12 cellular contexts compared by ENCODE assay signal in the genomic region with DNA sequence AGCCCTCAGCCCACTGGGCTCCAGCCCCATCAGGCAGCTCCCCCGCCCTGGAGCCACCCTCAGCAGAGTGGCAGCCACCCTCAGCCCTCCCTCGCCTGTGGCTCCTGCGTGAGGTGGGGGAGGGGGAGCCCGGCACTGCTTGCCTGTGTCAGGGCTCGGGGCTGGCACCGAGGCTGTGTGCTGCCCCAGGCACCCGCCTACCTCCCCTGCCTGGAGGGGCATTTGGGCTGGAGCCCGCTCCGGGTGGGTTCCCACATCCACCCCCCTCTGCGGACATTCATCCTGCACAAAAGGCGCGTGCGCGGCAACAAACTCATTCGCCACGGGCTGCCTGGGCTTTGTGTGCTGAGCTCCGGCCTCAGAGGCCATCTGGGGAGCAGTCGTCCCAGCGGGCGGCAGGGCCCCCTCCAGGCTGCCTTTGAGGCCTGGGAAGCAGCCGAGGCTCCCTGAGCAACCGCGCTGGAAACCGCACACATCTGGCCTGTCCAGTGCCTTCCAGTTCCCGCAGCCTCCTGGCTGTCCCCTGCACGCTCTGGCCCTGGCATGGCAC. TPM values are rescaled to one million over a fixed set of nuclear protein-coding genes. Genes with fewer than 3 reads are reported as not detected.
DNase-seq lines count a peak whose midpoint lies in the region; ATAC-seq lines count a peak whose summit lies in the region.
"Had no signal": no experiment of that assay in that cellular context is flagged by ENCODE, and none has a peak within 500 bp of the region (broad histone marks: within the 10 kb centered on the region; RNA-seq: fewer than 3 reads in every experiment).

No MANE protein-coding gene starts in this region.

- H3K9me3 Mint-ChIP-seq in activated naive CD4-positive, alpha-beta T cell treated with anti-CD3 and anti-CD28 coated beads, Interleukin-2, amount 10 ng/mL, durations not matched to agents 7 days and 5 days = no peaks in the 10 kb centered on the region
- H3K9me3 Mint-ChIP-seq in activated naive CD4-positive, alpha-beta T cell treated with anti-CD3 and anti-CD28 coated beads for 36 hours = no peaks in the 10 kb centered on the region
- H3K9me3 Mint-ChIP-seq: activated B cell treated with CpG ODN at 0.5 μM for 24 hours had no signal

- H3K27me3 ChIP-seq in ectodermal cell (ENCODE audit: control insufficient read depth, insufficient read depth, low read length, poor library complexity, severe bottlenecking) = peaks cover 4% of the 10 kb centered on the region

- peaks cover 14% of the 10 kb centered on the region for H3K4me1 Mint-ChIP-seq in activated naive CD4-positive, alpha-beta T cell treated with anti-CD3 and anti-CD28 coated beads, Interleukin-2, amount 10 ng/mL, durations not matched to agents 7 days and 5 days
- peaks cover 9% of the 10 kb centered on the region for H3K4me1 Mint-ChIP-seq in activated naive CD4-positive, alpha-beta T cell treated with anti-CD3 and anti-CD28 coated beads for 36 hours (ENCODE audit: low read depth)

- peak; percentile 53 for DNase-seq in activated naive CD4-positive, alpha-beta T cell treated with anti-CD3 and anti-CD28 coated beads, Interleukin-2, amount 10 ng/mL, durations not matched to agents 7 days and 5 days
- no peak for DNase-seq in activated naive CD4-positive, alpha-beta T cell treated with anti-CD3 and anti-CD28 coated beads for 36 hours
- DNase-seq in NCI-H2171 treated with DMSO at 0.1 percent for 48 hours (lab: John Stamatoyannopoulos, UW) (peak; percentile 65), retina (peak; percentile 88), sciatic nerve (ENCODE audit: low spot score) (no peak), DMS79 (lab: John Stamatoyannopoulos, UW) (no peak)
- DNase-seq: activated B cell treated with CpG ODN at 0.5 μM for 24 hours, HCEC 1CT, MM.1S had no signal

- H3K36me3 Mint-ChIP-seq in activated naive CD4-positive, alpha-beta T cell treated with anti-CD3 and anti-CD28 coated beads, Interleukin-2, amount 10 ng/mL, durations not matched to agents 7 days and 5 days = no peaks in the 10 kb centered on the region
- H3K36me3 Mint-ChIP-seq in activated naive CD4-positive, alpha-beta T cell treated with anti-CD3 and anti-CD28 coated beads for 36 hours (ENCODE audit: low read depth) = no peaks in the 10 kb centered on the region

- H3K4me1 ChIP-seq in ectodermal cell (ENCODE audit: control insufficient read depth, insufficient read depth, low read length) = peaks cover 57% of the 10 kb centered on the region

- no peaks in the 10 kb centered on the region for H3K9me3 ChIP-seq in ectodermal cell (ENCODE audit: control insufficient read depth, low read length)

- intact Hi-C loops in activated naive CD4-positive, alpha-beta T cell treated with anti-CD3 and anti-CD28 coated beads for 36 hours (cut with micrococcal nuclease) = no loop called here
- intact Hi-C loops in sciatic nerve (cut with DNase I) = no loop called here

- H3K36me3 ChIP-seq in ectodermal cell (ENCODE audit: control insufficient read depth, insufficient read depth, low read length) = no peaks in the 10 kb centered on the region

- H3K4me3 ChIP-seq in ectodermal cell (ENCODE audit: insufficient read depth, low read depth, low read length) = no peak overlapping the region

- H3K4me3 Mint-ChIP-seq in activated naive CD4-positive, alpha-beta T cell treated with anti-CD3 and anti-CD28 coated beads, Interleukin-2, amount 10 ng/mL, durations not matched to agents 7 days and 5 days = no peak overlapping the region
- no peak overlapping the region for H3K4me3 Mint-ChIP-seq in activated naive CD4-positive, alpha-beta T cell treated with anti-CD3 and anti-CD28 coated beads for 36 hours
- H3K4me3 Mint-ChIP-seq: activated B cell treated with CpG ODN at 0.5 μM for 24 hours had no signal

- ATAC-seq in sciatic nerve (no peak), HG02642 (IDR thresholded peaks at IDR 0.05; ENCODE audit: poor library complexity, unreplicated experiment) (no peak)

- CTCF ChIA-PET in activated naive CD4-positive, alpha-beta T cell treated with anti-CD3 and anti-CD28 coated beads, Interleukin-2, amount 10 ng/mL, durations not matched to agents 7 days and 5 days (lab: Charles Lee) = no interaction called here
- CTCF ChIA-PET in activated naive CD4-positive, alpha-beta T cell treated with anti-CD3 and anti-CD28 coated beads for 36 hours (lab: Charles Lee) = interaction anchor here (1.6 kb wide), 1 partner anchor 128 kb away, joined by 4 read pairs; no protein-coding TSS in a partner anchor

- peak overlapping the region; percentile 89 for H3K27ac ChIP-seq in ectodermal cell (ENCODE audit: insufficient read depth, low read depth, low read length, poor library complexity, severe bottlenecking)

- no peak overlapping the region for H3K27ac Mint-ChIP-seq in activated naive CD4-positive, alpha-beta T cell treated with anti-CD3 and anti-CD28 coated beads, Interleukin-2, amount 10 ng/mL, durations not matched to agents 7 days and 5 days
- H3K27ac Mint-ChIP-seq in activated naive CD4-positive, alpha-beta T cell treated with anti-CD3 and anti-CD28 coated beads for 36 hours = no peak overlapping the region
- H3K27ac Mint-ChIP-seq: activated B cell treated with CpG ODN at 0.5 μM for 24 hours had no signal

- peaks cover 61% of the 10 kb centered on the region for H3K27me3 Mint-ChIP-seq in activated naive CD4-positive, alpha-beta T cell treated with anti-CD3 and anti-CD28 coated beads, Interleukin-2, amount 10 ng/mL, durations not matched to agents 7 days and 5 days
- no peaks in the 10 kb centered on the region for H3K27me3 Mint-ChIP-seq in activated naive CD4-positive, alpha-beta T cell treated with anti-CD3 and anti-CD28 coated beads for 36 hours (ENCODE audit: low read depth)

- WGBS in ectodermal cell, 2 experiments = 15 to 16% methylated on average over 26 of the region's 26 CpGs

RNA-seq across cellular contexts. Expression of gene TNFRSF14, which starts 12.6 kb away (rescaled TPM):
- total RNA-seq in activated naive CD4-positive, alpha-beta T cell treated with anti-CD3 and anti-CD28 coated beads for 36 hours = 100 to 1,000 TPM; 120 to 123 TPM
- polyA plus RNA-seq in ectodermal cell (2013, experiment 1 of 4) = 0.85 TPM
- 1.2 TPM for polyA plus RNA-seq in ectodermal cell (2013, experiment 2 of 4)
- 0.69 TPM for polyA plus RNA-seq in ectodermal cell (2013, experiment 3 of 4)
- 0.65 TPM for polyA plus RNA-seq in ectodermal cell (2013, experiment 4 of 4)
- total RNA-seq in sciatic nerve = 73.3 TPM

RNA-seq across cellular contexts. Expression of gene HES5, which starts 13.6 kb away (rescaled TPM):
- not detected for total RNA-seq in activated naive CD4-positive, alpha-beta T cell treated with anti-CD3 and anti-CD28 coated beads for 36 hours
- 22.0 TPM for polyA plus RNA-seq in ectodermal cell (2013, experiment 1 of 4)
- 34.7 TPM for polyA plus RNA-seq in ectodermal cell (2013, experiment 2 of 4)
- 42.2 TPM for polyA plus RNA-seq in ectodermal cell (2013, experiment 3 of 4)
- polyA plus RNA-seq in ectodermal cell (2013, experiment 4 of 4) = 53.9 TPM
- total RNA-seq in sciatic nerve = 2.1 TPM
- total RNA-seq: activated B cell treated with CpG ODN at 0.5 μM for 24 hours, mononuclear cell had no signal

RNA-seq across cellular contexts. Expression of gene PANK4, which starts 17.2 kb away (rescaled TPM):
- total RNA-seq in activated naive CD4-positive, alpha-beta T cell treated with anti-CD3 and anti-CD28 coated beads for 36 hours = 10 to 100 TPM; 46.6 to 51.4 TPM
- polyA plus RNA-seq in ectodermal cell (2013, experiment 1 of 4) = 49.5 TPM
- 37.4 TPM for polyA plus RNA-seq in ectodermal cell (2013, experiment 2 of 4)
- polyA plus RNA-seq in ectodermal cell (2013, experiment 3 of 4) = 34.6 TPM
- 35.3 TPM for polyA plus RNA-seq in ectodermal cell (2013, experiment 4 of 4)
- total RNA-seq in sciatic nerve = 32.3 TPM

RNA-seq across cellular contexts. Expression of gene PRXL2B, which starts 43.0 kb away (rescaled TPM):
- total RNA-seq in activated naive CD4-positive, alpha-beta T cell treated with anti-CD3 and anti-CD28 coated beads for 36 hours = 10 to 100 TPM; 21.8 to 22.1 TPM
- 45.0 TPM for polyA plus RNA-seq in ectodermal cell (2013, experiment 1 of 4)
- polyA plus RNA-seq in ectodermal cell (2013, experiment 2 of 4) = 46.1 TPM
- polyA plus RNA-seq in ectodermal cell (2013, experiment 3 of 4) = 31.7 TPM
- 36.7 TPM for polyA plus RNA-seq in ectodermal cell (2013, experiment 4 of 4)
- total RNA-seq in sciatic nerve = 23.9 TPM

Comparison
In these comparisons a context has a peak if more than half of its experiments do, and no peak if none do; other contexts are left out.
1. DNase-seq: peak in activated naive CD4-positive, alpha-beta T cell treated with anti-CD3 and anti-CD28 coated beads, Interleukin-2, amount 10 ng/mL, durations not matched to agents 7 days and 5 days (single experiment), NCI-H2171 treated with DMSO at 0.1 percent for 48 hours (single experiment) and retina (single experiment); none in activated naive CD4-positive, alpha-beta T cell treated with anti-CD3 and anti-CD28 coated beads for 36 hours (single experiment), sciatic nerve (single experiment) and DMS79 (single experiment).